In genomic region chr3:15403965-15404364, GRCh38 we compare ENCODE assay signal across 23 cellular contexts. TPM values are rescaled to one million over a fixed set of nuclear protein-coding genes. Genes with fewer than 3 reads are reported as not detected.
DNase-seq lines count a peak whose midpoint lies in the region; ATAC-seq, FAIRE-seq and TF ChIP-seq lines count a peak whose summit lies in the region.
"Had no signal": no experiment of that assay in that cellular context is flagged by ENCODE, and none has a peak within 500 bp of the region (broad histone marks: within the 10 kb centered on the region; RNA-seq: fewer than 3 reads in every experiment).

No MANE protein-coding gene starts in this region.

- H3K36me3 ChIP-seq in PC-3 (ENCODE audit: low read depth, low read length) (no peaks in the 10 kb centered on the region), bronchial epithelial cell (ENCODE audit: control insufficient read depth, insufficient read depth, low read length) (no peaks in the 10 kb centered on the region), Karpas-422 (ENCODE audit: insufficient read depth, low read length) (no peaks in the 10 kb centered on the region)
- H3K36me3 ChIP-seq: BE2C, HAP-1 had no signal

- H3K27me3 ChIP-seq in PC-3 (ENCODE audit: low read length) (no peaks in the 10 kb centered on the region), bronchial epithelial cell (ENCODE audit: control insufficient read depth, insufficient read depth, low read length) (no peaks in the 10 kb centered on the region), Karpas-422 (ENCODE audit: low read length) (no peaks in the 10 kb centered on the region)
- H3K27me3 ChIP-seq: BE2C; BLaER1 treated with 17β-estradiol and CSF1 and Interleukin-3, amounts not matched to agents 10 nM and 100 nM had no signal

- H3K4me1 ChIP-seq in PC-3 (ENCODE audit: insufficient read depth, low read length) (peaks cover 8% of the 10 kb centered on the region), Karpas-422 (ENCODE audit: low read length) (no peaks in the 10 kb centered on the region)
- H3K4me1 ChIP-seq: A549, BE2C, HAP-1 had no signal

- POLR2A ChIA-PET in PC-3 (lab: Charles Lee; ENCODE audit: unreplicated experiment) = no interaction called here

- no peak overlapping the region for H3K4me3 Mint-ChIP-seq in CD14-positive monocyte
- no peak overlapping the region for H3K4me3 Mint-ChIP-seq in osteocyte (ENCODE audit: unreplicated experiment)
- no peak overlapping the region for H3K4me3 Mint-ChIP-seq in stimulated activated naive CD8-positive, alpha-beta T cell treated with anti-CD3 and anti-CD28 coated beads, Interleukin-15, amount 100 ng/mL, for 72 hours
- H3K4me3 Mint-ChIP-seq: CD4-positive, alpha-beta memory T cell; HFFc6 had no signal

- H3F3A ChIP-seq in PC-3 (ENCODE audit: low read length, unreplicated experiment) = no peaks in the 10 kb centered on the region

- H3K9me2 ChIP-seq in PC-3 (replicated peaks; ENCODE audit: low read length) = no peaks in the 10 kb centered on the region
- H3K9me2 ChIP-seq in Karpas-422 (replicated peaks; ENCODE audit: insufficient read depth, low read length) = no peaks in the 10 kb centered on the region

- no TSS peak for BruUV-seq in PC-3 (replicated peaks; lab: Mats Ljungman, UMichigan)

- DNase-seq in CD14-positive monocyte (ENCODE audit: low spot score) = no peak
- peak; percentile 22 for DNase-seq in PC-3
- DNase-seq in bronchial epithelial cell (ENCODE audit: low read depth) = peak; percentile 39
- DNase-seq in osteocyte (ENCODE audit: extremely low spot score, unreplicated experiment) = peak; percentile 34
- no peak for DNase-seq in Karpas-422
- no peak for DNase-seq in stimulated activated naive CD8-positive, alpha-beta T cell treated with anti-CD3 and anti-CD28 coated beads, Interleukin-15, amount 100 ng/mL, for 72 hours
- DNase-seq in activated CD8-positive, alpha-beta memory T cell treated with anti-CD3 and anti-CD28 coated beads, Interleukin-2, amount 50 U/mL, for 4 hours = no peak
- DNase-seq: 8988T; ACHN; BE2C; Calu3; CD4-positive, alpha-beta memory T cell; COR-L47; DMS53; DMS79 treated with DMSO at 0.1 percent for 48 hours; GF-D8; GOT3; HFFc6 had no signal

- H3K9ac ChIP-seq in PC-3 (ENCODE audit: low read length) (no peak overlapping the region), Karpas-422 (ENCODE audit: low read length) (no peak overlapping the region)
- H3K9ac ChIP-seq: BLaER1 treated with 17β-estradiol and CSF1 and Interleukin-3, amounts not matched to agents 10 nM and 100 nM had no signal

- CTCF ChIA-PET in PC-3 (lab: Charles Lee) = interaction anchor here (2.2 kb wide), 1 partner anchor 135 kb away, joined by 46 read pairs; no protein-coding TSS in a partner anchor

- no peaks in the 10 kb centered on the region for H3K9me3 ChIP-seq in PC-3 (ENCODE audit: low read length)
- no peaks in the 10 kb centered on the region for H3K9me3 ChIP-seq in Karpas-422 (ENCODE audit: low read length)
- H3K9me3 ChIP-seq: A549; BE2C; BLaER1 treated with 17β-estradiol and CSF1 and Interleukin-3, amounts not matched to agents 10 nM and 100 nM; HAP-1 had no signal

- H3K4me2 ChIP-seq in PC-3 (ENCODE audit: low read length) = no peak overlapping the region
- H3K4me2 ChIP-seq in Karpas-422 (ENCODE audit: low read depth, low read length, poor library complexity, severe bottlenecking) = no peak overlapping the region
- H3K4me2 ChIP-seq: A549 had no signal

- H4K20me1 ChIP-seq in PC-3 (ENCODE audit: low read length) (no peaks in the 10 kb centered on the region), Karpas-422 (ENCODE audit: insufficient read depth, low read depth, low read length) (0 out of 2 replicates have a peak, but pooled peaks cover 4% of the 10 kb centered on the region)
- H4K20me1 ChIP-seq: BLaER1 treated with 17β-estradiol and CSF1 and Interleukin-3, amounts not matched to agents 10 nM and 100 nM had no signal

- TF ChIP-seq CTCF in CD14-positive monocyte (IDR thresholded peaks at IDR 0.05) (no peak), PC-3 (conservative IDR thresholded peaks at IDR 0.05; ENCODE audit: low read depth, low read length) (no peak), bronchial epithelial cell (IDR thresholded peaks at IDR 0.05; ENCODE audit: insufficient read depth, low read length, severe bottlenecking) (no peak), osteocyte (IDR thresholded peaks at IDR 0.05) (no peak)

- intact Hi-C loops in CD14-positive monocyte (cut with micrococcal nuclease) (no loop called here), PC-3 (cut with micrococcal nuclease) (no loop called here)

- no peak overlapping the region for H2AFZ ChIP-seq in PC-3 (ENCODE audit: low read length)
- no peak overlapping the region for H2AFZ ChIP-seq in Karpas-422 (ENCODE audit: low read length)

- FAIRE-seq in bronchial epithelial cell (lab: Jason Lieb, UNC) = no peak
- FAIRE-seq: A549, GM12892, H54 had no signal

- H3K4me1 Mint-ChIP-seq in CD14-positive monocyte (peaks cover 33% of the 10 kb centered on the region), osteocyte (ENCODE audit: unreplicated experiment) (no peaks in the 10 kb centered on the region)
- H3K4me1 Mint-ChIP-seq in stimulated activated naive CD8-positive, alpha-beta T cell treated with anti-CD3 and anti-CD28 coated beads, Interleukin-15, amount 100 ng/mL, for 72 hours = peaks cover 25% of the 10 kb centered on the region

- H3K27ac Mint-ChIP-seq in CD14-positive monocyte (peak overlapping the region in 6 of 7 donors; percentile 11 to 82 (median 50)), osteocyte (ENCODE audit: unreplicated experiment) (no peak overlapping the region)
- H3K27ac Mint-ChIP-seq in stimulated activated naive CD8-positive, alpha-beta T cell treated with anti-CD3 and anti-CD28 coated beads, Interleukin-15, amount 100 ng/mL, for 72 hours = no peak overlapping the region
- H3K27ac Mint-ChIP-seq: CD4-positive, alpha-beta memory T cell; HFFc6 had no signal

- H3K4me3 ChIP-seq in PC-3 (ENCODE audit: low read length) = no peak overlapping the region
- no peak overlapping the region for H3K4me3 ChIP-seq in bronchial epithelial cell (ENCODE audit: low read depth, low read length)
- H3K4me3 ChIP-seq in Karpas-422 (ENCODE audit: low read length) = no peak overlapping the region
- H3K4me3 ChIP-seq: A549; BLaER1 treated with 17β-estradiol and CSF1 and Interleukin-3, amounts not matched to agents 10 nM and 100 nM; HAP-1 had no signal

- H3K27ac ChIP-seq in PC-3 (ENCODE audit: low read length) (no peak overlapping the region), Karpas-422 (ENCODE audit: low read length) (no peak overlapping the region)
- H3K27ac ChIP-seq: A549 had no signal

- peaks cover 0 to 2% (median 0%) of the 10 kb centered on the region in 7 donors for H3K9me3 Mint-ChIP-seq in CD14-positive monocyte
- no peaks in the 10 kb centered on the region for H3K9me3 Mint-ChIP-seq in osteocyte (ENCODE audit: unreplicated experiment)
- H3K9me3 Mint-ChIP-seq in stimulated activated naive CD8-positive, alpha-beta T cell treated with anti-CD3 and anti-CD28 coated beads, Interleukin-15, amount 100 ng/mL, for 72 hours = no peaks in the 10 kb centered on the region
- H3K9me3 Mint-ChIP-seq: CD4-positive, alpha-beta memory T cell; HFFc6 had no signal

- H3K36me3 Mint-ChIP-seq in CD14-positive monocyte (peaks cover 4% of the 10 kb centered on the region in 2 donors), osteocyte (ENCODE audit: unreplicated experiment) (peaks cover 6% of the 10 kb centered on the region)

- no peaks in the 10 kb centered on the region for H3K79me2 ChIP-seq in PC-3 (ENCODE audit: low read length)
- H3K79me2 ChIP-seq in Karpas-422 (ENCODE audit: low read length) = no peaks in the 10 kb centered on the region

- no peak for ATAC-seq in PC-3
- no peak for ATAC-seq in stimulated activated naive CD8-positive, alpha-beta T cell treated with anti-CD3 and anti-CD28 coated beads, Interleukin-15, amount 100 ng/mL, for 72 hours
- ATAC-seq: A549 had no signal

- H3K27me3 Mint-ChIP-seq in CD14-positive monocyte (ENCODE audit: low read depth in 3 of 3) (peaks cover 1 to 5% (median 3%) of the 10 kb centered on the region in 3 donors), osteocyte (ENCODE audit: unreplicated experiment) (no peaks in the 10 kb centered on the region)
- H3K27me3 Mint-ChIP-seq in stimulated activated naive CD8-positive, alpha-beta T cell treated with anti-CD3 and anti-CD28 coated beads, Interleukin-15, amount 100 ng/mL, for 72 hours = no peaks in the 10 kb centered on the region
- H3K27me3 Mint-ChIP-seq: CD4-positive, alpha-beta memory T cell had no signal

RNA-seq across cellular contexts. Expression of gene METTL6, which starts 23.4 kb away (rescaled TPM):
- 10 to 100 TPM in 1 of 2 donors, 1 to 10 TPM in 1; 9.1 to 15.1 TPM for polyA plus RNA-seq in CD14-positive monocyte
- total RNA-seq in PC-3 (2014; rRNA removed) (22.4 and 27.5 TPM in 2 replicates), bronchial epithelial cell (41.3 TPM in 2 replicates), osteocyte (20.5 and 23.9 TPM in 2 replicates)
- total RNA-seq in Karpas-422 (2014; rRNA removed; shearing (Covaris generic); ENCODE audit: low replicate concordance) = 20.9 and 23.2 TPM in 2 replicates

RNA-seq across cellular contexts. Expression of gene EAF1, which starts 23.4 kb away (rescaled TPM):
- 1 to 10 TPM; 9.0 to 9.1 TPM for polyA plus RNA-seq in CD14-positive monocyte
- total RNA-seq in PC-3 (2014; rRNA removed) = 28.6 and 35.3 TPM in 2 replicates
- total RNA-seq in bronchial epithelial cell = 34.0 and 34.2 TPM in 2 replicates
- 16.0 and 17.8 TPM in 2 replicates for total RNA-seq in osteocyte
- 19.8 and 29.2 TPM in 2 replicates for total RNA-seq in Karpas-422 (2014; rRNA removed; shearing (Covaris generic); ENCODE audit: low replicate concordance)

Comparison
In these comparisons a context has a peak if more than half of its experiments do, and no peak if none do; other contexts are left out.
1. DNase-seq: peak in PC-3 (single experiment), bronchial epithelial cell (single experiment) and osteocyte (single experiment); none in CD14-positive monocyte (single experiment), Karpas-422 (single experiment), stimulated activated naive CD8-positive, alpha-beta T cell treated with anti-CD3 and anti-CD28 coated beads, Interleukin-15, amount 100 ng/mL, for 72 hours (0 of 2) and activated CD8-positive, alpha-beta memory T cell treated with anti-CD3 and anti-CD28 coated beads, Interleukin-2, amount 50 U/mL, for 4 hours (single experiment).
2. H3K27ac Mint-ChIP-seq: peak in CD14-positive monocyte (6 of 7); none in osteocyte (single experiment) and stimulated activated naive CD8-positive, alpha-beta T cell treated with anti-CD3 and anti-CD28 coated beads, Interleukin-15, amount 100 ng/mL, for 72 hours (0 of 2).